ENCODE assay signal across 1 cellular context in the genomic region with DNA sequence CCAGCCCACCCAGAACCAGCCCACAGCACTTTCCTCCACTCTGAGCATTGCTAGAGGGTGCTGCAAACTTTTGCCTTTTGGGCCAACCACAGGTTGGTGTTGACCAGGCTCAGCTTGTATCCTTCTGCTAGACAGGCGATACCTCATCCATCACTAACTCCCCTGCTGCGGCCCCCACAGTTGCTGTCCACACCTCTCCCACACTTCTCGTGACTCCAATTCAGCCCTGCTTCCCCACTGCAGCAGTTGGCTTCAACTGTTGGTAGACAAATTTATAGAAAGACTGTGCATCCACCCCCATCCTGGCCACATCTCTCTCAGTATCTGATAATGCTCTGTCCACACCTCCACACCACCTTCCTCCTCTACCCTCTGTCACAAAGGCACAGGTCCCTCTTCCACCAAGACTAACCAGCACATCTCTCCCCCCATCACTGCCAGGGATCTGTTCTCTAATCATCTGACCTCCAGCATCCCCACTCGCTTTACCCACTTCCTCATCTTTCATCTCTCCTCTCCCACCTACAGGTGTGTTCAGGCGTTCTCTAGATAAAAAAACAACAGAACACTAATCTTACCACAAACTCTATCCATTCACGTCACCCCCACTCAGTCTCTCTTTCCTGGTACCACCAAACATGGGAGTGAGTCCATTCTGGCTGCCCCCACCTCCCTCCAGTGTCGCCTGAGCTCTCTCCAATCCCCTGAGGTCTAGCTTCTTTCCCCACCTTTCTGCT.
TF ChIP-seq lines count a peak whose summit lies in the region.

No MANE protein-coding gene starts in this region.

TF ChIP-seq in GM12878, 131 proteins besides CTCF, POLR2A, EP300 and RAD21:
- TF ChIP-seq, protein P1, sequence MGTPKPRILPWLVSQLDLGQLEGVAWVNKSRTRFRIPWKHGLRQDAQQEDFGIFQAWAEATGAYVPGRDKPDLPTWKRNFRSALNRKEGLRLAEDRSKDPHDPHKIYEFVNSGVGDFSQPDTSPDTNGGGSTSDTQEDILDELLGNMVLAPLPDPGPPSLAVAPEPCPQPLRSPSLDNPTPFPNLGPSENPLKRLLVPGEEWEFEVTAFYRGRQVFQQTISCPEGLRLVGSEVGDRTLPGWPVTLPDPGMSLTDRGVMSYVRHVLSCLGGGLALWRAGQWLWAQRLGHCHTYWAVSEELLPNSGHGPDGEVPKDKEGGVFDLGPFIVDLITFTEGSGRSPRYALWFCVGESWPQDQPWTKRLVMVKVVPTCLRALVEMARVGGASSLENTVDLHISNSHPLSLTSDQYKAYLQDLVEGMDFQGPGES (IDR thresholded peaks at IDR 0.05) = no peak
- no peak for TF ChIP-seq MYC (IDR thresholded peaks at IDR 0.05; ENCODE audit: insufficient read depth, insufficient read length, insufficient replicate concordance, low read length, severe bottlenecking)
- TF ChIP-seq SPI1 (IDR thresholded peaks at IDR 0.05; ENCODE audit: borderline replicate concordance, insufficient read depth, low read depth, low read length) = peak; percentile 72; the same call in 1 of the 2 replicates
- no peak for TF ChIP-seq MEF2A (IDR thresholded peaks at IDR 0.05; ENCODE audit: insufficient read depth, low read depth, low read length)
- peak; percentile 34; the same call in 1 of the 2 replicates for TF ChIP-seq HDGF (IDR thresholded peaks at IDR 0.05)
- TF ChIP-seq KDM1A (IDR thresholded peaks at IDR 0.05; ENCODE audit: borderline replicate concordance) = no peak
- TF ChIP-seq MTA2 (IDR thresholded peaks at IDR 0.05; ENCODE audit: low read depth) = 0 out of 2 replicates have a peak, but pooled peaks have one; percentile 16
- no peak for TF ChIP-seq RCOR1 (conservative IDR thresholded peaks at IDR 0.05; ENCODE audit: low read depth, low read length)
- 0 out of 2 replicates have a peak, but pooled peaks have one; percentile 16 for TF ChIP-seq RUNX3 (IDR thresholded peaks at IDR 0.05; ENCODE audit: low read length)
- peak in 1 of 2 experiments; percentile 23; a peak in 2 of 4 replicates for TF ChIP-seq IKZF2 (IDR thresholded peaks at IDR 0.05)
- TF ChIP-seq IKZF1 (conservative IDR thresholded peaks at IDR 0.05) = 0 out of 2 replicates have a peak, but pooled peaks have one; percentile 22
